Comparison of ENCODE assay signal across 8 cellular contexts in genomic region chr1:84298336-84298687, GRCh38. TPM values are rescaled to one million over a fixed set of nuclear protein-coding genes. Genes with fewer than 3 reads are reported as not detected.
A peak's percentile ranks its signal among the peaks of the same experiment; 100 is the strongest.
DNase-seq lines count a peak whose midpoint lies in the region; ATAC-seq, FAIRE-seq and TF ChIP-seq lines count a peak whose summit lies in the region.

No MANE protein-coding gene starts in this region.

- TF ChIP-seq POLR2A in GM19193 (IDR thresholded peaks at IDR 0.05; ENCODE audit: extremely low read depth, insufficient read depth, insufficient read length) (peak; percentile 28), gastroesophageal sphincter (IDR thresholded peaks at IDR 0.05) (peak in 1 of 2 donors; percentile 44)

- peak overlapping the region; percentile 26 to 86 (median 81) for H3K27ac ChIP-seq in gastroesophageal sphincter

- no peaks in the 10 kb centered on the region for H3K36me3 Mint-ChIP-seq in activated naive CD4-positive, alpha-beta T cell treated with anti-CD3 and anti-CD28 coated beads for 36 hours (ENCODE audit: low read depth)

- H3K36me3 ChIP-seq in gastroesophageal sphincter, result no peaks in the 10 kb centered on the region
- H3K36me3 ChIP-seq in neuron (ENCODE audit: insufficient read depth, low read length), result no peaks in the 10 kb centered on the region

- TF ChIP-seq CTCF in gastroesophageal sphincter (IDR thresholded peaks at IDR 0.05), result no peak

- intact Hi-C loops in activated naive CD4-positive, alpha-beta T cell treated with anti-CD3 and anti-CD28 coated beads for 36 hours (cut with micrococcal nuclease), result loop anchor here (1.0 to 2.0 kb wide), 6 partner anchors 137 to 322 kb away; partner anchors contain the start of gene PRKACB

- CTCF ChIA-PET in activated naive CD4-positive, alpha-beta T cell treated with anti-CD3 and anti-CD28 coated beads for 36 hours (lab: Charles Lee), result interaction anchor here (1.1 kb wide), 1 partner anchor 137 kb away, joined by 3 read pairs; no protein-coding TSS in a partner anchor

- peak overlapping the region; percentile 100 for H2AFZ ChIP-seq in neuron (ENCODE audit: low read depth, low read length)

- H3K9me3 ChIP-seq in gastroesophageal sphincter, result no peaks in the 10 kb centered on the region
- peaks cover 3% of the 10 kb centered on the region for H3K9me3 ChIP-seq in neuron (ENCODE audit: low read length)

- no CpG with 5 or more reads among the region's 34 CpGs for WGBS in gastroesophageal sphincter (ENCODE audit: low coverage in 1 of 2), 2 donors

- ATAC-seq in HG03280 (IDR thresholded peaks at IDR 0.05; ENCODE audit: unreplicated experiment) (peak; percentile 68), gastroesophageal sphincter (peak; percentile 76)

- peak overlapping the region; percentile 28 for H3K27ac Mint-ChIP-seq in activated naive CD4-positive, alpha-beta T cell treated with anti-CD3 and anti-CD28 coated beads for 36 hours

- H3K4me1 ChIP-seq in gastroesophageal sphincter, result peaks cover 0 to 50% (median 3%) of the 10 kb centered on the region in 3 donors
- H3K4me1 ChIP-seq in neuron (ENCODE audit: insufficient read depth, low read length), result peaks cover 23% of the 10 kb centered on the region

- no peaks in the 10 kb centered on the region for H3K27me3 ChIP-seq in gastroesophageal sphincter
- H3K27me3 ChIP-seq in neuron (ENCODE audit: insufficient read depth, low read length), result no peaks in the 10 kb centered on the region

- no peaks in the 10 kb centered on the region for H3K9me3 Mint-ChIP-seq in activated naive CD4-positive, alpha-beta T cell treated with anti-CD3 and anti-CD28 coated beads for 36 hours

- H3K27me3 Mint-ChIP-seq in activated naive CD4-positive, alpha-beta T cell treated with anti-CD3 and anti-CD28 coated beads for 36 hours (ENCODE audit: low read depth), result no peaks in the 10 kb centered on the region

- FAIRE-seq in urothelium cell line (lab: Jason Lieb, UNC), result peak; percentile 82

- no peak for TF ChIP-seq EP300 in gastroesophageal sphincter (IDR thresholded peaks at IDR 0.05)

- H3K4me3 ChIP-seq in gastroesophageal sphincter (peak overlapping the region; percentile 42 to 75), neuron (ENCODE audit: low read length) (peak overlapping the region; percentile 76)

- H3K4me3 Mint-ChIP-seq in activated naive CD4-positive, alpha-beta T cell treated with anti-CD3 and anti-CD28 coated beads for 36 hours, result peak overlapping the region; percentile 81

- DNase-seq in COLO829 (ENCODE audit: low spot score) (peak; percentile 44), RPMI8226 (peak; percentile 46), urothelium cell line (ENCODE audit: low spot score) (peak; percentile 78)
- DNase-seq in activated naive CD4-positive, alpha-beta T cell treated with anti-CD3 and anti-CD28 coated beads for 36 hours, result peak; percentile 54

- peaks cover 35% of the 10 kb centered on the region for H3K4me1 Mint-ChIP-seq in activated naive CD4-positive, alpha-beta T cell treated with anti-CD3 and anti-CD28 coated beads for 36 hours (ENCODE audit: low read depth)

RNA-seq across cellular contexts. Expression of gene SAMD13, which starts 3.2 kb away (rescaled TPM):
- under 1 TPM; 0.30 to 0.36 TPM for total RNA-seq in activated naive CD4-positive, alpha-beta T cell treated with anti-CD3 and anti-CD28 coated beads for 36 hours
- total RNA-seq in gastroesophageal sphincter, result under 1 TPM in 3 of 4 donors, not detected in 1; 0.31 to 0.67 (median 0.57) TPM

Comparison
In these comparisons a context has a peak if more than half of its experiments do, and no peak if none do; other contexts are left out.
1. Peak in every context shown above with its lines: DNase-seq, ATAC-seq, H3K4me3 ChIP-seq and H3K27ac ChIP-seq.